In genomic region chr2:69770193-69770702, GRCh38 we compare ENCODE assay signal across 8 cellular contexts. TPM values are rescaled to one million over a fixed set of nuclear protein-coding genes. Genes with fewer than 3 reads are reported as not detected.
DNase-seq lines count a peak whose midpoint lies in the region; ATAC-seq and TF ChIP-seq lines count a peak whose summit lies in the region.

No MANE protein-coding gene starts in this region.

- H4K12ac ChIP-seq in trophoblast cell (ENCODE audit: low read depth, low read length) = no peak overlapping the region

- H3K4me2 ChIP-seq in trophoblast cell (ENCODE audit: low read length) = no peak overlapping the region

- H2AFZ ChIP-seq in trophoblast cell (ENCODE audit: insufficient read depth, low read length, poor library complexity) = no peak overlapping the region

- no peak overlapping the region for H3K23ac ChIP-seq in trophoblast cell (ENCODE audit: low read length)

- TF ChIP-seq CTCF in testis (IDR thresholded peaks at IDR 0.05) = no peak

- H3K27ac ChIP-seq in trophoblast cell (ENCODE audit: low read depth, low read length) (no peak overlapping the region), testis (no peak overlapping the region)

- no peak overlapping the region for H2AK5ac ChIP-seq in trophoblast cell (ENCODE audit: low read length)

- peaks cover 2% of the 10 kb centered on the region for H3K9me3 Mint-ChIP-seq in T-helper 1 cell treated with Interleukin-12 subunit alpha and Interleukin-12 subunit beta and Interleukin-4 antibody, amounts not matched to agents 30 μg/mL and 1 μg/mL, for 36 hours

- ATAC-seq in esophagus mucosa = peak; percentile 83

- peak overlapping the region; percentile 82 for H3K27ac Mint-ChIP-seq in T-helper 1 cell treated with Interleukin-12 subunit alpha and Interleukin-12 subunit beta and Interleukin-4 antibody, amounts not matched to agents 30 μg/mL and 1 μg/mL, for 36 hours

- peak overlapping the region; percentile 56 for H3K4me3 Mint-ChIP-seq in T-helper 1 cell treated with Interleukin-12 subunit alpha and Interleukin-12 subunit beta and Interleukin-4 antibody, amounts not matched to agents 30 μg/mL and 1 μg/mL, for 36 hours

- no peak overlapping the region for H3K9ac ChIP-seq in trophoblast cell (ENCODE audit: low read length)

- peak overlapping the region; percentile 82 for H2BK12ac ChIP-seq in trophoblast cell (ENCODE audit: low read length)

- DNase-seq in stimulated activated CD4-positive, alpha-beta T cell treated with anti-CD3 and anti-CD28 coated beads, Interleukin-1b, Interleukin-23, amount 100 ng/mL, for 48 hours = peak; percentile 17
- no peak for DNase-seq in stimulated activated CD4-positive, alpha-beta T cell treated with anti-CD3 and anti-CD28 coated beads, Interleukin-12 subunit alpha, Interleukin-12 subunit beta, amount 100 ng/mL, for 4 hours
- DNase-seq in trophoblast cell (peak; percentile 44 to 86), testis (no peak), G401 (ENCODE audit: low spot score) (no peak)
- DNase-seq in central memory CD4-positive, alpha-beta T cell = no peak

- H2BK120ac ChIP-seq in trophoblast cell (ENCODE audit: insufficient read depth, low read length, poor library complexity) = no peak overlapping the region

- H3K4me1 ChIP-seq in trophoblast cell (ENCODE audit: control insufficient read depth in 1 of 2, insufficient read depth in 2 of 2, low read length in 2 of 2) = peaks cover 10 to 15% of the 10 kb centered on the region in 2 experiments
- peaks cover 20% of the 10 kb centered on the region for H3K4me1 ChIP-seq in testis

- intact Hi-C loops in testis (cut with DNase I; ENCODE audit: low total_unique reads) = no loop called here

- H3K9me3 ChIP-seq in trophoblast cell (ENCODE audit: insufficient read depth, low read depth, low read length) (no peaks in the 10 kb centered on the region), testis (no peaks in the 10 kb centered on the region)

- H3K18ac ChIP-seq in trophoblast cell (ENCODE audit: low read length) = no peak overlapping the region

- WGBS in trophoblast cell (ENCODE audit: extremely low coverage, insufficient coverage, insufficient read length) = no CpG with 5 or more reads among the region's 5 CpGs
- 83 to 86% methylated on average over 5 of the region's 5 CpGs for WGBS in testis, 2 donors

- H3K4me1 Mint-ChIP-seq in T-helper 1 cell treated with Interleukin-12 subunit alpha and Interleukin-12 subunit beta and Interleukin-4 antibody, amounts not matched to agents 30 μg/mL and 1 μg/mL, for 36 hours (ENCODE audit: low read depth) = peaks cover 67% of the 10 kb centered on the region

- H3K27me3 ChIP-seq in trophoblast cell (ENCODE audit: insufficient read depth, low read length) = no peaks in the 10 kb centered on the region
- no peaks in the 10 kb centered on the region for H3K27me3 ChIP-seq in testis

- no peak for TF ChIP-seq POLR2A in testis (IDR thresholded peaks at IDR 0.05)

- H3K36me3 Mint-ChIP-seq in T-helper 1 cell treated with Interleukin-12 subunit alpha and Interleukin-12 subunit beta and Interleukin-4 antibody, amounts not matched to agents 30 μg/mL and 1 μg/mL, for 36 hours (ENCODE audit: low read depth) = peaks cover 10% of the 10 kb centered on the region

- H3K4ac ChIP-seq in trophoblast cell (ENCODE audit: low read depth, low read length) = no peak overlapping the region

- H3K36me3 ChIP-seq in trophoblast cell (ENCODE audit: control insufficient read depth in 1 of 2, insufficient read depth in 2 of 2, low read length in 2 of 2) = no peaks in the 10 kb centered on the region
- no peaks in the 10 kb centered on the region for H3K36me3 ChIP-seq in testis (ENCODE audit: low read depth, missing control alignments)

- no peak overlapping the region for H4K91ac ChIP-seq in trophoblast cell (ENCODE audit: low read depth, low read length)

- H3K4me3 ChIP-seq in trophoblast cell (ENCODE audit: low read depth, low read length) = no peak overlapping the region
- H3K4me3 ChIP-seq in testis = no peak overlapping the region

- no peak overlapping the region for H4K8ac ChIP-seq in trophoblast cell (ENCODE audit: low read depth, low read length)

- H2BK5ac ChIP-seq in trophoblast cell (ENCODE audit: low read depth, low read length, poor library complexity) = no peak overlapping the region

- H3K79me2 ChIP-seq in trophoblast cell (ENCODE audit: control insufficient read depth, insufficient read depth, low read length, poor library complexity) = no peaks in the 10 kb centered on the region

- H3K14ac ChIP-seq in trophoblast cell (ENCODE audit: low read length) = no peak overlapping the region

- peaks cover 6% of the 10 kb centered on the region for H3K79me1 ChIP-seq in trophoblast cell (ENCODE audit: low read length)

- H3K27me3 Mint-ChIP-seq in T-helper 1 cell treated with Interleukin-12 subunit alpha and Interleukin-12 subunit beta and Interleukin-4 antibody, amounts not matched to agents 30 μg/mL and 1 μg/mL, for 36 hours (ENCODE audit: low read depth) = no peaks in the 10 kb centered on the region

- in situ Hi-C loops in G401 (cut with HindIII; ENCODE audit: low sequenced_read_pairs) = no loop called here

RNA-seq across cellular contexts. Expression of gene ANXA4, which starts 28.3 kb away (rescaled TPM):
- total RNA-seq in esophagus mucosa (71.8 TPM), testis (10 to 100 TPM; 27.1 to 30.2 TPM)
- polyA plus RNA-seq in trophoblast cell (2013) = 68.4 and 70.7 TPM in 2 replicates
- polyA plus RNA-seq in testis (ENCODE audit: insufficient read depth, low read depth, low replicate concordance) = 71.2 TPM
- total RNA-seq in G401 (2014; rRNA removed; shearing (Covaris generic)) = 64.8 and 85.8 TPM in 2 replicates

RNA-seq across cellular contexts. Expression of gene GMCL1, which starts 59.2 kb away (rescaled TPM):
- total RNA-seq in esophagus mucosa (9.5 TPM), testis (10 to 100 TPM; 19.9 to 27.6 TPM)
- polyA plus RNA-seq in trophoblast cell (2013) = 13.3 and 13.7 TPM in 2 replicates
- polyA plus RNA-seq in testis (ENCODE audit: insufficient read depth, low read depth, low replicate concordance) = 30.5 TPM
- 10.2 and 15.9 TPM in 2 replicates for total RNA-seq in G401 (2014; rRNA removed; shearing (Covaris generic))

Comparison
In these comparisons a context has a peak if more than half of its experiments do, and no peak if none do; other contexts are left out.
1. DNase-seq: peak in stimulated activated CD4-positive, alpha-beta T cell treated with anti-CD3 and anti-CD28 coated beads, Interleukin-1b, Interleukin-23, amount 100 ng/mL, for 48 hours (single experiment) and trophoblast cell (2 of 2); none in stimulated activated CD4-positive, alpha-beta T cell treated with anti-CD3 and anti-CD28 coated beads, Interleukin-12 subunit alpha, Interleukin-12 subunit beta, amount 100 ng/mL, for 4 hours (single experiment), central memory CD4-positive, alpha-beta T cell (single experiment), testis (single experiment) and G401 (single experiment).